ENCODE assay signal across 19 cellular contexts in the genomic region with DNA sequence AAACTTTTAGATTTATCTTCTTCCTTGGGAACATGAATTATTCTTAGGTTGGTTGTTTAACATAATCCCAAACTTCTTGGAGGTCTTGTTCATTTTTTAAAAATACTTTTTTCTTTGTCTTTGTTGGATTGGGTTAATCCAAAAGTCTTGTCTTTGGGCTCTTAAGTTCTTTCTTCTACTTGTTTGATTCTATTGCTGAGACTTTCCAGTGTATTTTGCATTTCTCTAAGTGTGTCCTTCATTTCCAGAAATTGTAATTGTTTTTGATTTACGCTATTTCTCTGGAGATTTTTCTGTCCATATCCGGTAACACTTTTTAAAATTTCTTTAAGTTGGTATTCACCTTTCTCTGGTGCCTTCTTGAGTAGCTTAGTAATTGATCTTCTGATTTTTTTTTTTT. TPM values are rescaled to one million over a fixed set of nuclear protein-coding genes. Genes with fewer than 3 reads are reported as not detected.
"Had no signal": no experiment of that assay in that cellular context is flagged by ENCODE, and none has a peak within 500 bp of the region (broad histone marks: within the 10 kb centered on the region; RNA-seq: fewer than 3 reads in every experiment).

No MANE protein-coding gene starts in this region.

- DNase-seq: Karpas-422, KG1, MG63, NCI-H1092, NCI-H1436, NCI-H187, NCI-H2029, NCI-H2081 treated with DMSO at 0.1 percent for 48 hours, NCI-H226, NCI-H446, NCI-H510A, NCI-H524 treated with DMSO at 0.1 percent for 48 hours, NCI-H774, SHP77, SK-N-SH, SW 1271 had no signal

- H3K4me3 ChIP-seq: MG63 had no signal

- H3K27ac ChIP-seq: RWPE1 had no signal

- H3K9me3 ChIP-seq: MG63, SK-N-SH had no signal

- H3K9me2 ChIP-seq: SK-N-SH had no signal

- H3K36me3 ChIP-seq: MG63 had no signal

- H3K4me2 ChIP-seq: SK-N-SH had no signal

RNA-seq across cellular contexts. Expression of a gene that starts 9.8 kb away (rescaled TPM):
- total RNA-seq: HT-29, SK-MEL-5 had no signal

RNA-seq across cellular contexts. Expression of a gene that starts 11.5 kb away (rescaled TPM):
- total RNA-seq: HT-29, SK-MEL-5 had no signal

RNA-seq across cellular contexts. Expression of a gene that starts 19.6 kb away (rescaled TPM):
- total RNA-seq: SK-MEL-5 had no signal

RNA-seq across cellular contexts. Expression of a gene that starts 30.0 kb away (rescaled TPM):
- total RNA-seq: HT-29 had no signal

RNA-seq across cellular contexts. Expression of a gene that starts 53.0 kb away (rescaled TPM):
- total RNA-seq: HT-29, SK-MEL-5 had no signal
